8 cellular contexts compared by ENCODE assay signal in genomic region chr19:58545286-58546068, GRCh38. TPM values are rescaled to one million over a fixed set of nuclear protein-coding genes. Genes with fewer than 3 reads are reported as not detected.
DNase-seq lines count a peak whose midpoint lies in the region; ATAC-seq, FAIRE-seq and TF ChIP-seq lines count a peak whose summit lies in the region.

No MANE protein-coding gene starts in this region.

- TF ChIP-seq RAD21 in IMR-90 (IDR thresholded peaks at IDR 0.05; ENCODE audit: low read length): no peak

- no peak for FAIRE-seq in keratinocyte (lab: Jason Lieb, UNC)

- H3K79me2 ChIP-seq in keratinocyte (ENCODE audit: control insufficient read depth, insufficient read depth, low read length): peaks cover 58% of the 10 kb centered on the region

- no peak overlapping the region for H2BK20ac ChIP-seq in IMR-90 (ENCODE audit: low read depth, low read length)

- H3K4me1 ChIP-seq in IMR-90 (ENCODE audit: control insufficient read depth, insufficient read depth, low read length) (peaks cover 13% of the 10 kb centered on the region), adipocyte (ENCODE audit: control insufficient read depth, insufficient read depth, low read length) (peaks cover 17% of the 10 kb centered on the region), keratinocyte (ENCODE audit: control insufficient read depth, extremely low read depth, insufficient read depth, low read length) (peaks cover 16% of the 10 kb centered on the region), stomach smooth muscle (ENCODE audit: control insufficient read depth, insufficient read depth, low read length) (peaks cover 35% of the 10 kb centered on the region)

- H3K4ac ChIP-seq in IMR-90 (ENCODE audit: low read depth, low read length): no peak overlapping the region; the same call in 1 of the 2 replicates

- peaks cover 7 to 56% of the 10 kb centered on the region in 2 experiments; a peak in 3 of 4 replicates for H3K79me1 ChIP-seq in IMR-90 (ENCODE audit: low read depth in 1 of 2, low read length in 2 of 2)

- H2BK120ac ChIP-seq in IMR-90 (ENCODE audit: low read depth, low read length): no peak overlapping the region

- peak overlapping the region; percentile 98 for H3K4me2 ChIP-seq in IMR-90 (ENCODE audit: low read depth, low read length)
- H3K4me2 ChIP-seq in keratinocyte (ENCODE audit: control insufficient read depth, extremely low read depth, insufficient read depth, low read depth, low read length): peak overlapping the region; percentile 97

- TSS peak; percentile 26 for BruUV-seq in IMR-90 (replicated peaks; lab: Mats Ljungman, UMichigan)

- H3K27ac ChIP-seq in IMR-90 (ENCODE audit: insufficient read depth, low read length) (peak overlapping the region; percentile 88), keratinocyte (ENCODE audit: control insufficient read depth, insufficient read depth, low read length) (peak overlapping the region; percentile 89), stomach smooth muscle (ENCODE audit: low read length) (peak overlapping the region; percentile 55)

- intact Hi-C loops in IMR-90 (cut with micrococcal nuclease): loop anchor here (2.0 kb wide), 1 partner anchor 13 kb away; the partner anchor contains the start of gene UBE2M

- peak overlapping the region; percentile 94 for H2AK9ac ChIP-seq in IMR-90 (replicated peaks; ENCODE audit: low read depth, low read length, poor library complexity)

- peak overlapping the region; percentile 77 for H3K4me3 ChIP-seq in IMR-90 (ENCODE audit: insufficient read depth, low read depth, low read length)
- H3K4me3 ChIP-seq in adipocyte (ENCODE audit: low read length): peak overlapping the region; percentile 95
- H3K4me3 ChIP-seq in keratinocyte (ENCODE audit: control insufficient read depth in 2 of 3, extremely low read depth in 1 of 3, insufficient read depth in 2 of 3, low read depth in 1 of 3, low read length in 3 of 3): peak overlapping the region; percentile 65 to 93 (median 83)
- H3K4me3 ChIP-seq in stomach smooth muscle (ENCODE audit: low read length in 2 of 2): peak overlapping the region; percentile 67 to 93

- no peak overlapping the region for H4K91ac ChIP-seq in IMR-90 (ENCODE audit: insufficient read depth, low read depth, low read length)

- peak overlapping the region; percentile 84 for H2AK5ac ChIP-seq in IMR-90 (ENCODE audit: low read depth, low read length)

- H4K20me1 ChIP-seq in IMR-90 (ENCODE audit: insufficient read depth, low read length): peaks cover 67% of the 10 kb centered on the region
- H4K20me1 ChIP-seq in keratinocyte (ENCODE audit: control insufficient read depth, extremely low read depth, insufficient read depth, low read length): peaks cover 47% of the 10 kb centered on the region

- H3K9ac ChIP-seq in IMR-90 (ENCODE audit: low read depth, low read length): peak overlapping the region; percentile 98
- peak overlapping the region; percentile 95 for H3K9ac ChIP-seq in adipocyte (ENCODE audit: low read length)
- H3K9ac ChIP-seq in keratinocyte (ENCODE audit: control insufficient read depth, extremely low read depth, insufficient read depth, low read length): peak overlapping the region; percentile 89
- H3K9ac ChIP-seq in stomach smooth muscle (ENCODE audit: low read length in 2 of 2): peak overlapping the region; percentile 65 to 69

- H3K18ac ChIP-seq in IMR-90 (ENCODE audit: low read depth, low read length): no peak overlapping the region

- in situ Hi-C loops in IMR-90 (cut with MboI; ENCODE audit: low sequenced_read_pairs): no loop called here

- CTCF ChIA-PET in IMR-90 (lab: Yijun Ruan, JAX): no interaction called here

- H3K9me1 ChIP-seq in IMR-90 (ENCODE audit: insufficient read depth, low read length) (peaks cover 13% of the 10 kb centered on the region), keratinocyte (ENCODE audit: control insufficient read depth, extremely low read depth, insufficient read depth, low read length) (peaks cover 9% of the 10 kb centered on the region)

- H4K8ac ChIP-seq in IMR-90 (ENCODE audit: low read depth in 2 of 2, low read length in 2 of 2): no peak overlapping the region

- H3K36me3 ChIP-seq in IMR-90 (ENCODE audit: control insufficient read depth, insufficient read depth, low read length) (peaks cover 45% of the 10 kb centered on the region), adipocyte (ENCODE audit: control insufficient read depth, insufficient read depth, low read length, severe bottlenecking) (peaks cover 35% of the 10 kb centered on the region), keratinocyte (ENCODE audit: control insufficient read depth in 2 of 2, extremely low read depth in 1 of 2, insufficient read depth in 2 of 2, low read length in 2 of 2) (peaks cover 37 to 48% of the 10 kb centered on the region in 2 experiments), stomach smooth muscle (ENCODE audit: control insufficient read depth in 2 of 2, insufficient read depth in 2 of 2, low read length in 2 of 2) (peaks cover 34 to 38% of the 10 kb centered on the region in 2 donors)

- H3K9me3 ChIP-seq in IMR-90 (ENCODE audit: control insufficient read depth, insufficient read depth, low read length) (no peaks in the 10 kb centered on the region), adipocyte (ENCODE audit: control insufficient read depth, low read length) (no peaks in the 10 kb centered on the region), keratinocyte (ENCODE audit: control insufficient read depth, low read depth, low read length) (no peaks in the 10 kb centered on the region), stomach smooth muscle (ENCODE audit: control insufficient read depth in 2 of 2, low read length in 2 of 2) (no peaks in the 10 kb centered on the region)

- H3K56ac ChIP-seq in IMR-90 (ENCODE audit: extremely low read depth, insufficient read depth, low read length): peak overlapping the region; percentile 43

- no peak for ATAC-seq in IMR-90 (ENCODE audit: low read depth)
- no peak for ATAC-seq in HG03439 (IDR thresholded peaks at IDR 0.05; ENCODE audit: unreplicated experiment)
- ATAC-seq in HG02840 (IDR thresholded peaks at IDR 0.05; ENCODE audit: low FRiP score, unreplicated experiment): no peak

- no peak overlapping the region for H4K5ac ChIP-seq in IMR-90 (ENCODE audit: low read depth, low read length)

- H3K23ac ChIP-seq in IMR-90 (ENCODE audit: low read depth, low read length): peak overlapping the region; percentile 90

- no peak overlapping the region for H2BK5ac ChIP-seq in IMR-90 (ENCODE audit: low read depth, low read length, poor library complexity, severe bottlenecking)

- H3K27me3 ChIP-seq in IMR-90 (ENCODE audit: control insufficient read depth, insufficient read depth, low read length) (peaks cover 1% of the 10 kb centered on the region), adipocyte (replicated peaks; ENCODE audit: control insufficient read depth, insufficient read depth, low read length) (peaks cover under 1% of the 10 kb centered on the region), keratinocyte (ENCODE audit: control insufficient read depth, extremely low read depth, insufficient read depth, low read length) (no peaks in the 10 kb centered on the region), stomach smooth muscle (ENCODE audit: control insufficient read depth in 1 of 2, insufficient read depth in 2 of 2, low read length in 2 of 2) (no peaks in the 10 kb centered on the region)

- DNase-seq in IMR-90: no peak
- peak; percentile 30 for DNase-seq in adipocyte (ENCODE audit: low read depth)
- DNase-seq in keratinocyte (ENCODE audit: low read depth, low spot score): no peak
- DNase-seq in EL: no peak
- DNase-seq in GDM1 (lab: John Stamatoyannopoulos, UW): no peak

- dilution Hi-C loops in IMR-90 (cut with HindIII; ENCODE audit: low sequenced_read_pairs, unreplicated experiment): no loop called here
- dilution Hi-C loops in keratinocyte (cut with MboI; ENCODE audit: extremely low pct_ligation_motif_present, low sequenced_read_pairs): no loop called here

- no peak for TF ChIP-seq POLR2A in IMR-90 (IDR thresholded peaks at IDR 0.05; ENCODE audit: low read depth, low read length)

- TF ChIP-seq CTCF in IMR-90 (conservative IDR thresholded peaks at IDR 0.05; ENCODE audit: low read depth, low read length) (no peak), keratinocyte (optimal IDR thresholded peaks at IDR 0.05 in 1 of 3, IDR thresholded peaks at IDR 0.05 in 1 of 3, conservative IDR thresholded peaks at IDR 0.05 in 1 of 3; ENCODE audit: extremely low read depth in 1 of 3, insufficient read depth in 2 of 3, low read length in 3 of 3) (no peak)

- H3K14ac ChIP-seq in IMR-90 (replicated peaks; ENCODE audit: low read depth, low read length): peak overlapping the region; percentile 78

- H2AFZ ChIP-seq in IMR-90 (replicated peaks; ENCODE audit: low read length, poor library complexity): peak overlapping the region; percentile 78
- H2AFZ ChIP-seq in keratinocyte (ENCODE audit: control insufficient read depth, low read length): no peak overlapping the region

- POLR2A ChIA-PET in IMR-90 (lab: Charles Lee; ENCODE audit: unreplicated experiment): interaction anchor here (0.6 kb wide), 1 partner anchor 153 kb away, joined by 3 read pairs; no protein-coding TSS in a partner anchor

- H2BK15ac ChIP-seq in IMR-90 (ENCODE audit: low read depth, low read length): no peak overlapping the region

- 3% methylated on average over 11 of the region's 22 CpGs; no CpG with 5 or more reads in 1 of the 2 experiments for WGBS in IMR-90 (ENCODE audit: extremely low coverage in 2 of 2, insufficient read length in 1 of 2), 2 experiments

RNA-seq across cellular contexts. Expression of gene TRIM28, which starts 1.6 kb away (rescaled TPM):
- total RNA-seq in IMR-90 (2012; rRNA removed): 313 and 349 TPM in 2 replicates
- polyA plus RNA-seq in IMR-90 (2012; rRNA removed): 465 and 964 TPM in 2 replicates
- 339 TPM in 2 replicates for polyA plus RNA-seq in IMR-90 (2012; cell fraction: cytosol; rRNA removed)
- 522 and 1,051 TPM in 2 replicates for polyA plus RNA-seq in IMR-90 (2012; cell fraction: nucleus; rRNA removed; ENCODE audit: low replicate concordance)
- 290 to 316 TPM (median 298 TPM) in 3 replicates for polyA plus RNA-seq in keratinocyte
- 166 TPM for polyA plus RNA-seq in keratinocyte (2011; ENCODE audit: low read depth)
- polyA plus RNA-seq in keratinocyte (2011; cell fraction: cytosol; rRNA removed): 199 and 380 TPM in 2 replicates
- polyA plus RNA-seq in keratinocyte (2011; cell fraction: nucleus; rRNA removed): 344 and 506 TPM in 2 replicates
- 355 and 492 TPM in 2 replicates for polyA plus RNA-seq in keratinocyte (2012; ENCODE audit: low replicate concordance)
- 1,017 to 2,182 TPM (median 1,062 TPM) in 3 replicates for polyA minus RNA-seq in keratinocyte
- polyA minus RNA-seq in keratinocyte (2011; cell fraction: cytosol; rRNA and poly(A)+ RNA removed): 738 TPM
- polyA minus RNA-seq in keratinocyte (2011; cell fraction: nucleus; rRNA and poly(A)+ RNA removed): 573 and 589 TPM in 2 replicates

RNA-seq across cellular contexts. Expression of gene CHMP2A, which starts 9.4 kb away (rescaled TPM):
- total RNA-seq in IMR-90 (2012; rRNA removed): 105 and 128 TPM in 2 replicates
- polyA plus RNA-seq in IMR-90 (2012; rRNA removed) (183 and 202 TPM in 2 replicates), keratinocyte (105 to 167 TPM (median 115 TPM) in 3 replicates)
- 206 and 255 TPM in 2 replicates for polyA plus RNA-seq in IMR-90 (2012; cell fraction: cytosol; rRNA removed)
- polyA plus RNA-seq in IMR-90 (2012; cell fraction: nucleus; rRNA removed; ENCODE audit: low replicate concordance): 88.8 and 142 TPM in 2 replicates
- 197 TPM for polyA plus RNA-seq in keratinocyte (2011; ENCODE audit: low read depth)
- 142 and 203 TPM in 2 replicates for polyA plus RNA-seq in keratinocyte (2011; cell fraction: cytosol; rRNA removed)
- polyA plus RNA-seq in keratinocyte (2011; cell fraction: nucleus; rRNA removed): 87.9 and 91.0 TPM in 2 replicates
- 150 and 159 TPM in 2 replicates for polyA plus RNA-seq in keratinocyte (2012; ENCODE audit: low replicate concordance)
- 73.6 to 125 TPM (median 114 TPM) in 3 replicates for polyA minus RNA-seq in keratinocyte
- polyA minus RNA-seq in keratinocyte (2011; cell fraction: cytosol; rRNA and poly(A)+ RNA removed): 121 TPM
- 22.2 and 26.5 TPM in 2 replicates for polyA minus RNA-seq in keratinocyte (2011; cell fraction: nucleus; rRNA and poly(A)+ RNA removed)

RNA-seq across cellular contexts. Expression of gene UBE2M, which starts 12.9 kb away (rescaled TPM):
- 55.9 and 63.0 TPM in 2 replicates for total RNA-seq in IMR-90 (2012; rRNA removed)
- 66.6 and 72.5 TPM in 2 replicates for polyA plus RNA-seq in IMR-90 (2012; rRNA removed)
- polyA plus RNA-seq in IMR-90 (2012; cell fraction: cytosol; rRNA removed): 55.0 and 72.6 TPM in 2 replicates
- polyA plus RNA-seq in IMR-90 (2012; cell fraction: nucleus; rRNA removed; ENCODE audit: low replicate concordance): 82.7 and 116 TPM in 2 replicates
- 55.9 to 104 TPM (median 82.6 TPM) in 3 replicates for polyA plus RNA-seq in keratinocyte
- 41.2 TPM for polyA plus RNA-seq in keratinocyte (2011; ENCODE audit: low read depth)
- 62.9 and 69.2 TPM in 2 replicates for polyA plus RNA-seq in keratinocyte (2011; cell fraction: cytosol; rRNA removed)
- polyA plus RNA-seq in keratinocyte (2011; cell fraction: nucleus; rRNA removed): 50.4 and 56.5 TPM in 2 replicates
- polyA plus RNA-seq in keratinocyte (2012; ENCODE audit: low replicate concordance): 60.7 and 88.1 TPM in 2 replicates
- polyA minus RNA-seq in keratinocyte: 50.9 to 113 TPM (median 64.6 TPM) in 3 replicates
- 68.3 TPM for polyA minus RNA-seq in keratinocyte (2011; cell fraction: cytosol; rRNA and poly(A)+ RNA removed)
- 13.5 and 18.7 TPM in 2 replicates for polyA minus RNA-seq in keratinocyte (2011; cell fraction: nucleus; rRNA and poly(A)+ RNA removed)

RNA-seq across cellular contexts. Expression of gene ZBTB45, which starts 25.9 kb away (rescaled TPM):
- total RNA-seq in IMR-90 (2012; rRNA removed): 1.4 TPM in 2 replicates
- 9.7 and 13.5 TPM in 2 replicates for polyA plus RNA-seq in IMR-90 (2012; rRNA removed)
- 9.5 and 13.5 TPM in 2 replicates for polyA plus RNA-seq in IMR-90 (2012; cell fraction: cytosol; rRNA removed)
- 13.1 and 26.4 TPM in 2 replicates for polyA plus RNA-seq in IMR-90 (2012; cell fraction: nucleus; rRNA removed; ENCODE audit: low replicate concordance)
- 3.1 to 8.2 TPM (median 4.6 TPM) in 3 replicates for polyA plus RNA-seq in keratinocyte
- polyA plus RNA-seq in keratinocyte (2011; ENCODE audit: low read depth): 2.3 TPM
- polyA plus RNA-seq in keratinocyte (2011; cell fraction: cytosol; rRNA removed): 2.9 and 8.6 TPM in 2 replicates
- 8.5 and 12.5 TPM in 2 replicates for polyA plus RNA-seq in keratinocyte (2011; cell fraction: nucleus; rRNA removed)
- polyA plus RNA-seq in keratinocyte (2012; ENCODE audit: low replicate concordance): 7.5 and 14.9 TPM in 2 replicates
- polyA minus RNA-seq in keratinocyte: 2.6 to 12.6 TPM (median 3.4 TPM) in 3 replicates
- 15.7 TPM for polyA minus RNA-seq in keratinocyte (2011; cell fraction: cytosol; rRNA and poly(A)+ RNA removed)
- polyA minus RNA-seq in keratinocyte (2011; cell fraction: nucleus; rRNA and poly(A)+ RNA removed): 9.2 and 10.1 TPM in 2 replicates

RNA-seq across cellular contexts. Expression of gene MZF1, which starts 27.7 kb away (rescaled TPM):
- total RNA-seq in IMR-90 (2012; rRNA removed): 3.4 and 3.6 TPM in 2 replicates
- polyA plus RNA-seq in IMR-90 (2012; rRNA removed): 15.0 and 17.1 TPM in 2 replicates
- polyA plus RNA-seq in IMR-90 (2012; cell fraction: cytosol; rRNA removed): 4.3 and 11.4 TPM in 2 replicates
- 136 and 263 TPM in 2 replicates for polyA plus RNA-seq in IMR-90 (2012; cell fraction: nucleus; rRNA removed; ENCODE audit: low replicate concordance)
- 5.0 to 14.5 TPM (median 7.4 TPM) in 3 replicates for polyA plus RNA-seq in keratinocyte
- polyA plus RNA-seq in keratinocyte (2011; ENCODE audit: low read depth): 1.5 TPM
- polyA plus RNA-seq in keratinocyte (2011; cell fraction: cytosol; rRNA removed): 2.1 and 4.2 TPM in 2 replicates
- 59.0 and 71.2 TPM in 2 replicates for polyA plus RNA-seq in keratinocyte (2011; cell fraction: nucleus; rRNA removed)
- 5.5 and 12.6 TPM in 2 replicates for polyA plus RNA-seq in keratinocyte (2012; ENCODE audit: low replicate concordance)
- polyA minus RNA-seq in keratinocyte: 9.5 to 12.9 TPM (median 11.0 TPM) in 3 replicates
- polyA minus RNA-seq in keratinocyte (2011; cell fraction: cytosol; rRNA and poly(A)+ RNA removed): 9.2 TPM
- 16.9 and 18.7 TPM in 2 replicates for polyA minus RNA-seq in keratinocyte (2011; cell fraction: nucleus; rRNA and poly(A)+ RNA removed)
